Comparison of ENCODE assay signal across 8 cellular contexts in the genomic region with DNA sequence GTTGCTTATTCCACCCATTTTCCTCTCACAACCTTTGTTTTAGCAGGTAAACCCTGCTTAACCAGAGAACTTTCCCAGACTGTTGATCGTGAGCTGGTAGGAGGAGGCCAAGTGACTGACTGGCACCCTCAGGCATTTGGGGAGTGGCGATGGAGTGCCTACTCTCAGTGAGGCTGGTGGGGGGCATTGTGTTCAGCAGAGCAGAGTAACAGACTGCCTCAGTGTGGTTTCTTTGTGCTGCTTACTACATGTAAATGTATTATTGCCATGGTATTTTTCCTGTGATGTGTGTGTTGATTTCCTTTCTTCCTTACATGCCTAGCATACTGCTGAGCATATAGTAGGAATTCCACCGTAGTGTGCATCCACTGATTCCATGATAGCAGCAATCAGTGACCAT. TPM values are rescaled to one million over a fixed set of nuclear protein-coding genes. Genes with fewer than 3 reads are reported as not detected.
A peak's percentile ranks its signal among the peaks of the same experiment; 100 is the strongest.
DNase-seq lines count a peak whose midpoint lies in the region; ATAC-seq and TF ChIP-seq lines count a peak whose summit lies in the region.

No MANE protein-coding gene starts in this region.

- no peaks in the 10 kb centered on the region for H3K27me3 Mint-ChIP-seq in activated CD4-positive, alpha-beta T cell treated with anti-CD3 and anti-CD28 coated beads, Interleukin-2, amount 10 ng/mL, durations not matched to agents 7 days and 5 days

- H3K27ac ChIP-seq in VCaP = peak overlapping the region; percentile 96

- POLR2A ChIA-PET in activated CD4-positive, alpha-beta T cell treated with anti-CD3 and anti-CD28 coated beads, Interleukin-2, amount 10 ng/mL, durations not matched to agents 7 days and 5 days (lab: Charles Lee) = no interaction called here

- peaks cover 69% of the 10 kb centered on the region for H3K4me1 Mint-ChIP-seq in activated CD4-positive, alpha-beta T cell treated with anti-CD3 and anti-CD28 coated beads, Interleukin-2, amount 10 ng/mL, durations not matched to agents 7 days and 5 days

- CTCF ChIA-PET in activated CD4-positive, alpha-beta T cell treated with anti-CD3 and anti-CD28 coated beads, Interleukin-2, amount 10 ng/mL, durations not matched to agents 7 days and 5 days (lab: Charles Lee) = interaction anchor here (1.1 kb wide), 1 partner anchor 11 kb away, joined by 3 read pairs; no protein-coding TSS in a partner anchor

- H3K4me3 ChIP-seq in fibroblast of the aortic adventitia (ENCODE audit: low read depth, low read length) (peak overlapping the region; percentile 95), skeletal muscle cell (ENCODE audit: low read depth, low read length) (peak overlapping the region; percentile 94)

- H3K27ac Mint-ChIP-seq in activated CD4-positive, alpha-beta T cell treated with anti-CD3 and anti-CD28 coated beads, Interleukin-2, amount 10 ng/mL, durations not matched to agents 7 days and 5 days = no peak overlapping the region

- H3K9me3 Mint-ChIP-seq in activated CD4-positive, alpha-beta T cell treated with anti-CD3 and anti-CD28 coated beads, Interleukin-2, amount 10 ng/mL, durations not matched to agents 7 days and 5 days = no peaks in the 10 kb centered on the region

- ATAC-seq in HG03354 (IDR thresholded peaks at IDR 0.05; ENCODE audit: poor library complexity, severe bottlenecking, unreplicated experiment) = no peak

- no peak; the same call in 1 of the 2 replicates for TF ChIP-seq CTCF in VCaP (conservative IDR thresholded peaks at IDR 0.05)
- no peak for TF ChIP-seq CTCF in fibroblast of the aortic adventitia (IDR thresholded peaks at IDR 0.05; ENCODE audit: insufficient read depth, low read length)

- H3K4me3 Mint-ChIP-seq in activated CD4-positive, alpha-beta T cell treated with anti-CD3 and anti-CD28 coated beads, Interleukin-2, amount 10 ng/mL, durations not matched to agents 7 days and 5 days = peak overlapping the region; percentile 81

- no peak for DNase-seq in activated CD4-positive, alpha-beta T cell treated with anti-CD3 and anti-CD28 coated beads, Interleukin-2, amount 10 ng/mL, durations not matched to agents 7 days and 5 days
- DNase-seq in activated CD4-positive, alpha-beta T cell treated with anti-CD3 and anti-CD28 coated beads for 4 hours = no peak
- DNase-seq in fibroblast of the aortic adventitia (ENCODE audit: low read depth) = peak; percentile 20
- DNase-seq in skeletal muscle cell (ENCODE audit: low read depth) = no peak
- DNase-seq in activated CD8-positive, alpha-beta memory T cell treated with anti-CD3 and anti-CD28 coated beads for 24 hours = no peak
- no peak for DNase-seq in occipital lobe (lab: John Stamatoyannopoulos, UW)

- peaks cover 51% of the 10 kb centered on the region for H3K36me3 Mint-ChIP-seq in activated CD4-positive, alpha-beta T cell treated with anti-CD3 and anti-CD28 coated beads, Interleukin-2, amount 10 ng/mL, durations not matched to agents 7 days and 5 days (ENCODE audit: low read depth)

RNA-seq across cellular contexts. Expression of gene MARK2, which starts 2.6 kb away (rescaled TPM):
- total RNA-seq in activated CD4-positive, alpha-beta T cell treated with anti-CD3 and anti-CD28 coated beads, Interleukin-2, amount 10 ng/mL, durations not matched to agents 7 days and 5 days = 10 to 100 TPM; 68.3 to 69.2 TPM
- total RNA-seq in fibroblast of the aortic adventitia (ENCODE audit: low replicate concordance) (11.4 and 12.7 TPM in 2 replicates), occipital lobe (10.8 TPM)

RNA-seq across cellular contexts. Expression of gene SPINDOC, which starts 28.3 kb away (rescaled TPM):
- 10 to 100 TPM; 38.4 to 40.7 TPM for total RNA-seq in activated CD4-positive, alpha-beta T cell treated with anti-CD3 and anti-CD28 coated beads, Interleukin-2, amount 10 ng/mL, durations not matched to agents 7 days and 5 days
- total RNA-seq in fibroblast of the aortic adventitia (ENCODE audit: low replicate concordance) (6.7 and 10.1 TPM in 2 replicates), occipital lobe (12.2 TPM)
